In genomic region chr2:135825131-135825854, GRCh38 we compare ENCODE assay signal across 19 cellular contexts. TPM values are rescaled to one million over a fixed set of nuclear protein-coding genes. Genes with fewer than 3 reads are reported as not detected.
DNase-seq lines count a peak whose midpoint lies in the region; ATAC-seq and TF ChIP-seq lines count a peak whose summit lies in the region.
"Had no signal": no experiment of that assay in that cellular context is flagged by ENCODE, and none has a peak within 500 bp of the region (broad histone marks: within the 10 kb centered on the region; RNA-seq: fewer than 3 reads in every experiment).

No MANE protein-coding gene starts in this region.

- peak overlapping the region; percentile 78 for H3K4me2 ChIP-seq in BLaER1

- intact Hi-C loops in Panc1 (cut with micrococcal nuclease; ENCODE audit: unreplicated experiment) (no loop called here), mucosa of descending colon (cut with DNase I, micrococcal nuclease) (no loop called here)
- intact Hi-C loops in activated T-helper 1 cell treated with anti-CD3 and anti-CD28 coated beads, Interleukin-12 subunit alpha, Interleukin-12 subunit beta, Interleukin-2, Interleukin-4 antibody, amounts not matched to agents 30 ng/mL and 10 ng/mL and 1 ng/mL, durations not matched to agents 14 hours and 24 hours and 36 hours (cut with micrococcal nuclease): no loop called here

- H3K27ac Mint-ChIP-seq in activated T-helper 1 cell treated with anti-CD3 and anti-CD28 coated beads, Interleukin-12 subunit alpha, Interleukin-12 subunit beta, Interleukin-2, Interleukin-4 antibody, amounts not matched to agents 30 ng/mL and 10 ng/mL and 1 ng/mL, durations not matched to agents 14 hours and 24 hours and 36 hours: no peak overlapping the region
- H3K27ac Mint-ChIP-seq in effector memory CD8-positive, alpha-beta T cell: no peak overlapping the region
- H3K27ac Mint-ChIP-seq: activated naive CD4-positive, alpha-beta T cell treated with anti-CD3 and anti-CD28 coated beads, Interleukin-2, amount 50 U/mL, for 24 hours; activated T-cell treated with anti-CD3 and anti-CD28 coated beads, Interleukin-2, amount 50 U/mL, for 72 hours; CD4-positive, alpha-beta T cell; natural killer cell treated with Interleukin-12 subunit alpha and Interleukin-12 subunit beta and Interleukin-15 and Interleukin-18, amount 100 ng/mL, for 72 hours had no signal

- DNase-seq in Panc1 (ENCODE audit: low read depth, low spot score) (no peak), mucosa of descending colon (peak in 2 of 3 donors; percentile 37 to 61), nucleus accumbens (lab: John Stamatoyannopoulos, UW) (no peak)
- no peak for DNase-seq in activated T-helper 1 cell treated with anti-CD3 and anti-CD28 coated beads, Interleukin-12 subunit alpha, Interleukin-12 subunit beta, Interleukin-2, Interleukin-4 antibody, amounts not matched to agents 30 ng/mL and 10 ng/mL and 1 ng/mL, durations not matched to agents 14 hours and 24 hours and 36 hours (ENCODE audit: low spot score)
- no peak for DNase-seq in effector memory CD8-positive, alpha-beta T cell
- DNase-seq: activated T-cell treated with anti-CD3 and anti-CD28 coated beads, Interleukin-2, amount 50 U/mL, for 72 hours; CD4-positive, alpha-beta T cell; cerebellar nuclear complex; mesendoderm; NCI-H2029 treated with DMSO at 0.1 percent for 48 hours; sigmoid colon; T-helper 9 cell had no signal

- H3K27ac ChIP-seq in BLaER1 (peak overlapping the region; percentile 79), Panc1 (ENCODE audit: low read length) (no peak overlapping the region)
- H3K27ac ChIP-seq: gastroesophageal sphincter, sigmoid colon, suprapubic skin had no signal

- H3K27me3 Mint-ChIP-seq in activated T-helper 1 cell treated with anti-CD3 and anti-CD28 coated beads, Interleukin-12 subunit alpha, Interleukin-12 subunit beta, Interleukin-2, Interleukin-4 antibody, amounts not matched to agents 30 ng/mL and 10 ng/mL and 1 ng/mL, durations not matched to agents 14 hours and 24 hours and 36 hours (ENCODE audit: insufficient read depth): no peaks in the 10 kb centered on the region
- no peaks in the 10 kb centered on the region for H3K27me3 Mint-ChIP-seq in effector memory CD8-positive, alpha-beta T cell
- H3K27me3 Mint-ChIP-seq: activated naive CD4-positive, alpha-beta T cell treated with anti-CD3 and anti-CD28 coated beads, Interleukin-2, amount 50 U/mL, for 24 hours; CD4-positive, alpha-beta T cell; natural killer cell treated with Interleukin-12 subunit alpha and Interleukin-12 subunit beta and Interleukin-15 and Interleukin-18, amount 100 ng/mL, for 72 hours had no signal

- ATAC-seq in GM21529 (IDR thresholded peaks at IDR 0.05; ENCODE audit: unreplicated experiment): peak; percentile 48
- ATAC-seq in Panc1: peak; percentile 42; the same call in 1 of the 2 replicates
- ATAC-seq in mucosa of descending colon: peak; percentile 85
- ATAC-seq in effector memory CD8-positive, alpha-beta T cell (replicated peaks): no peak
- ATAC-seq: gastroesophageal sphincter had no signal

- H3K27me3 ChIP-seq in BLaER1: no peaks in the 10 kb centered on the region
- H3K27me3 ChIP-seq in Panc1 (ENCODE audit: control insufficient read depth, insufficient read depth, low read length): no peaks in the 10 kb centered on the region
- H3K27me3 ChIP-seq: sigmoid colon, suprapubic skin had no signal

- peak overlapping the region; percentile 61 for H3K9ac ChIP-seq in BLaER1

- BruUV-seq in Panc1 (replicated peaks; lab: Mats Ljungman, UMichigan): no TSS peak

- H3K36me3 Mint-ChIP-seq in activated T-helper 1 cell treated with anti-CD3 and anti-CD28 coated beads, Interleukin-12 subunit alpha, Interleukin-12 subunit beta, Interleukin-2, Interleukin-4 antibody, amounts not matched to agents 30 ng/mL and 10 ng/mL and 1 ng/mL, durations not matched to agents 14 hours and 24 hours and 36 hours (ENCODE audit: low read depth): peaks cover 23% of the 10 kb centered on the region
- no peaks in the 10 kb centered on the region for H3K36me3 Mint-ChIP-seq in effector memory CD8-positive, alpha-beta T cell (ENCODE audit: insufficient read depth)

- POLR2A ChIA-PET in Panc1 (lab: Charles Lee): no interaction called here

- peaks cover 20% of the 10 kb centered on the region for H3K4me1 Mint-ChIP-seq in activated T-helper 1 cell treated with anti-CD3 and anti-CD28 coated beads, Interleukin-12 subunit alpha, Interleukin-12 subunit beta, Interleukin-2, Interleukin-4 antibody, amounts not matched to agents 30 ng/mL and 10 ng/mL and 1 ng/mL, durations not matched to agents 14 hours and 24 hours and 36 hours (ENCODE audit: low read depth)
- peaks cover 3 to 4% of the 10 kb centered on the region in 2 donors for H3K4me1 Mint-ChIP-seq in effector memory CD8-positive, alpha-beta T cell (ENCODE audit: low read depth in 2 of 2)

- H3K9me3 ChIP-seq in BLaER1: peaks cover 22% of the 10 kb centered on the region
- no peaks in the 10 kb centered on the region for H3K9me3 ChIP-seq in Panc1 (ENCODE audit: control insufficient read depth, insufficient read depth, low read depth, low read length)
- H3K9me3 ChIP-seq in mucosa of descending colon: peaks cover 7% of the 10 kb centered on the region
- H3K9me3 ChIP-seq: suprapubic skin had no signal

- H3K36me3 ChIP-seq in BLaER1 (peaks cover 7% of the 10 kb centered on the region; the same call in 1 of the 2 replicates), Panc1 (ENCODE audit: control insufficient read depth, insufficient read depth, low read length) (no peaks in the 10 kb centered on the region), mucosa of descending colon (ENCODE audit: low read depth) (no peaks in the 10 kb centered on the region)
- H3K36me3 ChIP-seq: gastroesophageal sphincter, sigmoid colon, suprapubic skin had no signal

- no peak overlapping the region for H3K4me3 Mint-ChIP-seq in activated T-helper 1 cell treated with anti-CD3 and anti-CD28 coated beads, Interleukin-12 subunit alpha, Interleukin-12 subunit beta, Interleukin-2, Interleukin-4 antibody, amounts not matched to agents 30 ng/mL and 10 ng/mL and 1 ng/mL, durations not matched to agents 14 hours and 24 hours and 36 hours
- no peak overlapping the region for H3K4me3 Mint-ChIP-seq in effector memory CD8-positive, alpha-beta T cell
- H3K4me3 Mint-ChIP-seq: activated naive CD4-positive, alpha-beta T cell treated with anti-CD3 and anti-CD28 coated beads, Interleukin-2, amount 50 U/mL, for 24 hours; activated T-cell treated with anti-CD3 and anti-CD28 coated beads, Interleukin-2, amount 50 U/mL, for 72 hours; CD4-positive, alpha-beta T cell; natural killer cell treated with Interleukin-12 subunit alpha and Interleukin-12 subunit beta and Interleukin-15 and Interleukin-18, amount 100 ng/mL, for 72 hours had no signal

- no peak for TF ChIP-seq CTCF in Panc1 (IDR thresholded peaks at IDR 0.05)
- TF ChIP-seq CTCF in mucosa of descending colon (IDR thresholded peaks at IDR 0.05): no peak

- CTCF ChIA-PET in Panc1 (lab: Charles Lee): interaction anchor here (0.6 to 0.7 kb wide), 2 partner anchors 79 to 171 kb away, joined by 3 to 7 read pairs; no protein-coding TSS in a partner anchor

- in situ Hi-C loops in Panc1 (cut with HindIII; ENCODE audit: low pct_unique_long_range_greater_than_20kb, low sequenced_read_pairs): no loop called here

- peaks cover 21% of the 10 kb centered on the region for H3K4me1 ChIP-seq in BLaER1
- no peaks in the 10 kb centered on the region for H3K4me1 ChIP-seq in Panc1 (ENCODE audit: control insufficient read depth, insufficient read depth, low read length)
- no peaks in the 10 kb centered on the region for H3K4me1 ChIP-seq in mucosa of descending colon (ENCODE audit: low read depth)
- H3K4me1 ChIP-seq: gastroesophageal sphincter, sigmoid colon, suprapubic skin had no signal

- H3K4me3 ChIP-seq in BLaER1: no peak overlapping the region
- H3K4me3 ChIP-seq in Panc1 (ENCODE audit: low read depth in 2 of 2, low read length in 2 of 2): no peak overlapping the region
- H3K4me3 ChIP-seq in mucosa of descending colon: no peak overlapping the region
- H3K4me3 ChIP-seq: gastroesophageal sphincter, sigmoid colon, suprapubic skin had no signal

- H3K9me3 Mint-ChIP-seq in activated T-helper 1 cell treated with anti-CD3 and anti-CD28 coated beads, Interleukin-12 subunit alpha, Interleukin-12 subunit beta, Interleukin-2, Interleukin-4 antibody, amounts not matched to agents 30 ng/mL and 10 ng/mL and 1 ng/mL, durations not matched to agents 14 hours and 24 hours and 36 hours: peaks cover 15% of the 10 kb centered on the region
- peaks cover 0 to 3% of the 10 kb centered on the region in 2 donors for H3K9me3 Mint-ChIP-seq in effector memory CD8-positive, alpha-beta T cell
- H3K9me3 Mint-ChIP-seq: activated naive CD4-positive, alpha-beta T cell treated with anti-CD3 and anti-CD28 coated beads, Interleukin-2, amount 50 U/mL, for 24 hours; natural killer cell treated with Interleukin-12 subunit alpha and Interleukin-12 subunit beta and Interleukin-15 and Interleukin-18, amount 100 ng/mL, for 72 hours had no signal

- no peaks in the 10 kb centered on the region for H4K20me1 ChIP-seq in BLaER1

RNA-seq across cellular contexts. Expression of gene LCT, which starts 11.7 kb away (rescaled TPM):
- total RNA-seq in Panc1 (2021; ENCODE audit: unreplicated experiment): not detected
- not detected for polyA plus RNA-seq in Panc1 (2012; ENCODE audit: insufficient read length)
- total RNA-seq in mucosa of descending colon: under 1 TPM; 0.09 to 0.19 (median 0.09) TPM
- 0.41 and 0.42 TPM in 2 replicates for total RNA-seq in activated T-helper 1 cell treated with anti-CD3 and anti-CD28 coated beads, Interleukin-12 subunit alpha, Interleukin-12 subunit beta, Interleukin-2, Interleukin-4 antibody, amounts not matched to agents 30 ng/mL and 10 ng/mL and 1 ng/mL, durations not matched to agents 14 hours and 24 hours and 36 hours
- total RNA-seq: gastroesophageal sphincter, kidney epithelial cell, suprapubic skin had no signal

RNA-seq across cellular contexts. Expression of gene MCM6, which starts 51.0 kb away (rescaled TPM):
- 54.3 TPM for total RNA-seq in Panc1 (2021; ENCODE audit: unreplicated experiment)
- 31.8 TPM for polyA plus RNA-seq in Panc1 (2012; ENCODE audit: insufficient read length)
- 10 to 100 TPM in 1 of 3 donors, 1 to 10 TPM in 2; 8.4 to 19.8 (median 8.9) TPM for total RNA-seq in mucosa of descending colon
- total RNA-seq in activated T-helper 1 cell treated with anti-CD3 and anti-CD28 coated beads, Interleukin-12 subunit alpha, Interleukin-12 subunit beta, Interleukin-2, Interleukin-4 antibody, amounts not matched to agents 30 ng/mL and 10 ng/mL and 1 ng/mL, durations not matched to agents 14 hours and 24 hours and 36 hours: 176 and 177 TPM in 2 replicates

Comparison
In these comparisons a context has a peak if more than half of its experiments do, and no peak if none do; other contexts are left out.
1. DNase-seq: peak in mucosa of descending colon (2 of 3); none in Panc1 (single experiment), nucleus accumbens (0 of 56), activated T-helper 1 cell treated with anti-CD3 and anti-CD28 coated beads, Interleukin-12 subunit alpha, Interleukin-12 subunit beta, Interleukin-2, Interleukin-4 antibody, amounts not matched to agents 30 ng/mL and 10 ng/mL and 1 ng/mL, durations not matched to agents 14 hours and 24 hours and 36 hours (single experiment) and effector memory CD8-positive, alpha-beta T cell (0 of 3).